Comparison of ENCODE assay signal across 16 cellular contexts in the genomic region with DNA sequence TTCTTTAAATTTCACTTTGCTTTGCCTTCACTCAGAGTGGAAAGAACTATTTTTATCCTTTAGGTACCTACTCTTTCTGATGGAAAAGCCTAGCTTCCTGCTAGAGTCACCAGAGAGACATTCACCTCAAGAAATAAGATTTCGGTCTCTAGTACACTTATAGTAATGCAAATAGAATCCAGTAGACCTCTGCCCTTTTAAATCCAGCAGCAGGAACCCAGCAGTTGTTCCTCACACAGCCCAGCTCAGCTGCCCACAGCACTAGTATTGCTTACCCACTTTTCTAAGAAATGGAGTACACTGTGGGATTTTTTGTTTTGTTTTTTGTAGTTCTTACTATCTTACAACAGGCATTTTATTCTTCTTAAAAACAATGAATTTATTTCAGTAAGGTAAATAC.
"Had no signal": no experiment of that assay in that cellular context is flagged by ENCODE, and none has a peak within 500 bp of the region (broad histone marks: within the 10 kb centered on the region; RNA-seq: fewer than 3 reads in every experiment).

No MANE protein-coding gene starts in this region.

- H3K36me3 Mint-ChIP-seq: natural killer cell treated with Interleukin-12 subunit alpha and Interleukin-12 subunit beta and Interleukin-15 and Interleukin-18, amount 100 ng/mL, for 72 hours; T-cell had no signal

- H3K27ac ChIP-seq: gastrocnemius medialis, heart left ventricle, psoas muscle, right lobe of liver, spleen, suprapubic skin had no signal

- DNase-seq: activated naive CD4-positive, alpha-beta T cell treated with anti-CD3 and anti-CD28 coated beads, Interleukin-2, amount 50 U/mL, for 16 hours; activated T-cell treated with anti-CD3 and anti-CD28 coated beads, Interleukin-2, amount 50 U/mL, for 1 hour; erythroblast; gastrocnemius medialis; heart left ventricle; mesenchymal stem cell; psoas muscle; right lobe of liver; spleen; T-cell; T-helper 9 cell; trophoblast cell had no signal

- H3K4me1 Mint-ChIP-seq: T-cell had no signal

- H3K36me3 ChIP-seq: gastrocnemius medialis, heart left ventricle, right lobe of liver, spleen, suprapubic skin had no signal

- H3K27me3 Mint-ChIP-seq: natural killer cell treated with Interleukin-12 subunit alpha and Interleukin-12 subunit beta and Interleukin-15 and Interleukin-18, amount 100 ng/mL, for 72 hours had no signal

- H3K27ac Mint-ChIP-seq: natural killer cell treated with Interleukin-12 subunit alpha and Interleukin-12 subunit beta and Interleukin-15 and Interleukin-18, amount 100 ng/mL, for 72 hours; stimulated activated naive CD8-positive, alpha-beta T cell treated with anti-CD3 and anti-CD28 coated beads, Interleukin-15, Interleukin-2, amounts not matched to agents 100 ng/mL and 50 ng/mL, for 24 hours; T-cell had no signal

- H3K4me1 ChIP-seq: gastrocnemius medialis, heart left ventricle, psoas muscle, right lobe of liver, spleen, suprapubic skin had no signal

- H3K4me3 Mint-ChIP-seq: natural killer cell treated with Interleukin-12 subunit alpha and Interleukin-12 subunit beta and Interleukin-15 and Interleukin-18, amount 100 ng/mL, for 72 hours; stimulated activated naive CD8-positive, alpha-beta T cell treated with anti-CD3 and anti-CD28 coated beads, Interleukin-15, Interleukin-2, amounts not matched to agents 100 ng/mL and 50 ng/mL, for 24 hours; T-cell had no signal

- H3K27me3 ChIP-seq: gastrocnemius medialis, heart left ventricle, right lobe of liver, spleen, suprapubic skin had no signal

- H3K4me3 ChIP-seq: gastrocnemius medialis, heart left ventricle, psoas muscle, right lobe of liver, spleen, suprapubic skin had no signal

- ATAC-seq: activated CD4-positive, CD25-positive, alpha-beta regulatory T cell treated with anti-CD3 and anti-CD28 coated beads, Interleukin-2, amount 50 U/mL, for 24 hours; gastrocnemius medialis; heart left ventricle; natural killer cell treated with Interleukin-12 subunit alpha and Interleukin-12 subunit beta and Interleukin-15 and Interleukin-18, amount 100 ng/mL, for 72 hours; psoas muscle; right lobe of liver; T-cell had no signal

- H3K9me3 ChIP-seq: gastrocnemius medialis, right lobe of liver, suprapubic skin had no signal
